Comparison of ENCODE assay signal across 17 cellular contexts in the genomic region with DNA sequence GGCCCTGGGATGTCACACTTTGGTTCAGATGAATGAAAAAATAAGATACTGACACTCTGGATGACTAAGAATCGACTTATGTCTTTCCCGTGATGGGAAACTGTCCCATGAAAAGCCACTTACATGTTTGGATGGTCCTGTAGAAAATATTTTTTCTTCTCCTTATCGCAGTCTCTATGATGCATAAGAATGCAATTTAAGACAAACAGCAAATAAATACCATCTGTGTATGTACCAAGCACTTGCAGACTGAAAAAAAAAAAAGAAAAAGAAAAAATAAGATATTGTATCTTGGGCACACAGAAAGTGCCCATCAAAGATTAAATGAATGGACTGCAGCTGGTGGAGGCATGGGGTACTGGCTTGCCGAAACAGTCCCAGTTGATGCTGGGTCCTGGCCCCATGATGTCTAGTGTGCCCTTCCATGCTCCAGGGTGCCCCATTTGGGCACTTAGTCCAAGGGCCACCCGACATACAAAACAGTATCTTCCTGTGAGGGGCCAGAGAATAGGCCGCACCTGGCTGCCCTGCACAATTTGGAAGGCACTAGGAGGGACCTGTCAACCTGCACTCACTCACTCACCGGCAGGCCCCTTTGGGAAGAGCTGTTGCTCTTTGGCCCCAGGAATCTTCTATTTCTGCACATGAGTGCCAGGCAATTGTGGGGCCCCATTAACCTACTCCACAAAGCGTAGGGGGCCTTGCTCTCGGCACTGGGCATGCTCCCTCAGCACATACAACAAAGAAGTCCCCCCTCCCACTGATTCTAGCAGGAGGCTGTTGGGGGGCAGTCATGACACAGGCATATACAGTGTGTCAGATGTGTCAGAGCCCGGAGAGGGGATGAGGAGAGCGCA. TPM values are rescaled to one million over a fixed set of nuclear protein-coding genes. Genes with fewer than 3 reads are reported as not detected.
DNase-seq lines count a peak whose midpoint lies in the region; ATAC-seq and TF ChIP-seq lines count a peak whose summit lies in the region.
"Had no signal": no experiment of that assay in that cellular context is flagged by ENCODE, and none has a peak within 500 bp of the region (broad histone marks: within the 10 kb centered on the region; RNA-seq: fewer than 3 reads in every experiment).

No MANE protein-coding gene starts in this region.

- peak overlapping the region; percentile 8 for H3K27ac Mint-ChIP-seq in activated T-cell treated with anti-CD3 and anti-CD28 coated beads, Interleukin-2, amount 50 U/mL, for 24 hours
- H3K27ac Mint-ChIP-seq in effector memory CD8-positive, alpha-beta T cell: peak overlapping the region in 1 of 2 donors; percentile 49

- peaks cover 26% of the 10 kb centered on the region for H3K27me3 Mint-ChIP-seq in activated T-cell treated with anti-CD3 and anti-CD28 coated beads, Interleukin-2, amount 50 U/mL, for 24 hours
- H3K27me3 Mint-ChIP-seq in effector memory CD8-positive, alpha-beta T cell: peaks cover 0 to 7% of the 10 kb centered on the region in 2 donors

- peaks cover 9% of the 10 kb centered on the region for H3F3A ChIP-seq in Loucy (ENCODE audit: low read depth)

- DNase-seq in activated T-cell treated with anti-CD3 and anti-CD28 coated beads, Interleukin-2, amount 50 U/mL, for 24 hours: no peak
- DNase-seq in activated T-cell treated with anti-CD3 and anti-CD28 coated beads, Interleukin-2, amount 50 U/mL, for 48 hours: no peak
- no peak for DNase-seq in effector memory CD8-positive, alpha-beta T cell
- peak; percentile 64 for DNase-seq in spleen
- no peak for DNase-seq in uterus
- DNase-seq: ACHN; GM23248; NCI-H1105; NCI-H345; stimulated activated CD8-positive, alpha-beta memory T cell treated with anti-CD3 and anti-CD28 coated beads, Interleukin-4, amount 100 ng/mL, for 48 hours had no signal

- H3K27me3 ChIP-seq in Loucy (ENCODE audit: insufficient read depth, low read length, poor library complexity, severe bottlenecking): no peaks in the 10 kb centered on the region
- H3K27me3 ChIP-seq in spleen (replicated peaks in 1 of 7): peaks cover 2 to 46% (median 33%) of the 10 kb centered on the region in 7 donors
- H3K27me3 ChIP-seq in uterus: peaks cover 11 to 21% of the 10 kb centered on the region in 2 donors

- peaks cover 39% of the 10 kb centered on the region for H3K79me2 ChIP-seq in Loucy (ENCODE audit: insufficient read depth, low read length)

- H3K9me3 ChIP-seq in Loucy (ENCODE audit: insufficient read depth, low read depth, low read length) (no peaks in the 10 kb centered on the region), spleen (no peaks in the 10 kb centered on the region), uterus (no peaks in the 10 kb centered on the region)
- H3K9me3 ChIP-seq: ascending aorta, right atrium auricular region, SJSA1 had no signal

- peaks cover 11% of the 10 kb centered on the region for H3K36me3 Mint-ChIP-seq in activated T-cell treated with anti-CD3 and anti-CD28 coated beads, Interleukin-2, amount 50 U/mL, for 24 hours (ENCODE audit: low read depth)
- H3K36me3 Mint-ChIP-seq in effector memory CD8-positive, alpha-beta T cell (ENCODE audit: insufficient read depth): peaks cover 8% of the 10 kb centered on the region

- H3K36me3 ChIP-seq in Loucy (ENCODE audit: insufficient read depth, low read length) (no peaks in the 10 kb centered on the region), spleen (no peaks in the 10 kb centered on the region), uterus (no peaks in the 10 kb centered on the region)
- H3K36me3 ChIP-seq: ascending aorta, right atrium auricular region, SJSA1 had no signal

- H3K9ac ChIP-seq in Loucy (ENCODE audit: low read depth, low read length, poor library complexity, severe bottlenecking): peak overlapping the region; percentile 98
- H3K9ac ChIP-seq: GM23248 had no signal

- peak overlapping the region; percentile 41 for H3K4me3 Mint-ChIP-seq in activated T-cell treated with anti-CD3 and anti-CD28 coated beads, Interleukin-2, amount 50 U/mL, for 24 hours
- peak overlapping the region; percentile 48 to 69 for H3K4me3 Mint-ChIP-seq in effector memory CD8-positive, alpha-beta T cell

- no peaks in the 10 kb centered on the region for H3K9me2 ChIP-seq in Loucy (replicated peaks; ENCODE audit: low read depth, low read length)

- H3K4me1 ChIP-seq in Loucy (ENCODE audit: insufficient read depth, low read length, poor library complexity, severe bottlenecking) (peaks cover 48% of the 10 kb centered on the region), spleen (peaks cover 21 to 69% (median 52%) of the 10 kb centered on the region in 6 donors), uterus (peaks cover 0 to 26% of the 10 kb centered on the region in 2 donors)

- H4K20me1 ChIP-seq in Loucy (ENCODE audit: insufficient read depth, low read length, poor library complexity, severe bottlenecking): peaks cover 20% of the 10 kb centered on the region

- no peak overlapping the region for H2AFZ ChIP-seq in Loucy (ENCODE audit: low read length)
- H2AFZ ChIP-seq: GM23248, hepatocyte had no signal

- H3K4me3 ChIP-seq in Loucy (ENCODE audit: low read length, poor library complexity, severe bottlenecking) (no peak overlapping the region), spleen (no peak overlapping the region), uterus (no peak overlapping the region)
- H3K4me3 ChIP-seq: ascending aorta, GM23248, hepatocyte, right atrium auricular region, SJSA1 had no signal

- no peaks in the 10 kb centered on the region for H3K9me3 Mint-ChIP-seq in activated T-cell treated with anti-CD3 and anti-CD28 coated beads, Interleukin-2, amount 50 U/mL, for 24 hours
- H3K9me3 Mint-ChIP-seq in effector memory CD8-positive, alpha-beta T cell: no peaks in the 10 kb centered on the region

- TF ChIP-seq CTCF in Loucy (conservative IDR thresholded peaks at IDR 0.05; ENCODE audit: low read length) (no peak), spleen (IDR thresholded peaks at IDR 0.05 in 8 of 11, conservative IDR thresholded peaks at IDR 0.05 in 3 of 11) (no peak), uterus (IDR thresholded peaks at IDR 0.05) (no peak)

- no peak for TF ChIP-seq POLR2A in spleen (IDR thresholded peaks at IDR 0.05)
- TF ChIP-seq POLR2A in uterus (IDR thresholded peaks at IDR 0.05): no peak

- H3K27ac ChIP-seq in spleen (no peak overlapping the region), uterus (no peak overlapping the region)
- H3K27ac ChIP-seq: ascending aorta, GM23248, hepatocyte, right atrium auricular region, SJSA1 had no signal

- peak overlapping the region; percentile 86 for H3K4me2 ChIP-seq in Loucy (ENCODE audit: low read depth, low read length, poor library complexity, severe bottlenecking)
- H3K4me2 ChIP-seq: hepatocyte had no signal

- WGBS in spleen, 5 donors: 75 to 90% (median 85%) methylated on average over 10 to 11 of the region's 11 CpGs

- intact Hi-C loops in spleen (cut with DNase I; ENCODE audit: low total_unique reads) (no loop called here), uterus (cut with DNase I; ENCODE audit: low total_unique reads) (no loop called here)

- no peak for ATAC-seq in effector memory CD8-positive, alpha-beta T cell (replicated peaks)
- ATAC-seq in HG03097 (IDR thresholded peaks at IDR 0.05; ENCODE audit: low FRiP score, unreplicated experiment): no peak
- no peak for ATAC-seq in HG03135 (IDR thresholded peaks at IDR 0.05; ENCODE audit: unreplicated experiment)

- H3K4me1 Mint-ChIP-seq in activated T-cell treated with anti-CD3 and anti-CD28 coated beads, Interleukin-2, amount 50 U/mL, for 24 hours (ENCODE audit: low read depth): peaks cover 31% of the 10 kb centered on the region
- peaks cover 23 to 32% of the 10 kb centered on the region in 2 donors for H3K4me1 Mint-ChIP-seq in effector memory CD8-positive, alpha-beta T cell (ENCODE audit: low read depth in 2 of 2)

RNA-seq across cellular contexts. Expression of a gene that starts 2.5 kb away (rescaled TPM):
- 10 to 100 TPM; 10.1 to 23.2 (median 16.1) TPM for total RNA-seq in spleen
- polyA plus RNA-seq in spleen: 1 to 10 TPM; 2.9 to 5.3 (median 3.5) TPM
- 10 to 100 TPM in 2 of 4 donors, 1 to 10 TPM in 1, under 1 TPM in 1; 0.59 to 16.4 (median 12.7) TPM for total RNA-seq in uterus

RNA-seq across cellular contexts. Expression of a gene that starts 23.5 kb away (rescaled TPM):
- total RNA-seq in spleen: 10 to 100 TPM; 35.3 to 59.6 (median 46.9) TPM
- polyA plus RNA-seq in spleen: 10 to 100 TPM; 14.2 to 23.1 (median 17.6) TPM
- total RNA-seq in uterus: 10 to 100 TPM; 17.9 to 47.4 (median 37.9) TPM
